13 cellular contexts compared by ENCODE assay signal in genomic region chr4:89022426-89023128, GRCh38.
"Had no signal": no experiment of that assay in that cellular context is flagged by ENCODE, and none has a peak within 500 bp of the region (broad histone marks: within the 10 kb centered on the region; RNA-seq: fewer than 3 reads in every experiment).

No MANE protein-coding gene starts in this region.

- H3K4me1 Mint-ChIP-seq: activated B cell treated with CpG ODN at 0.5 μM for 24 hours, immature natural killer cell had no signal

- H3K27ac Mint-ChIP-seq: activated B cell treated with CpG ODN at 0.5 μM for 24 hours; activated CD4-positive, alpha-beta T cell treated with anti-CD3 and anti-CD28 coated beads, Interleukin-2, amount 10 ng/mL, durations not matched to agents 7 days and 5 days; activated naive CD4-positive, alpha-beta T cell treated with anti-CD3 and anti-CD28 coated beads, Interleukin-2, amount 10 ng/mL, durations not matched to agents 7 days and 5 days; endodermal cell had no signal

- DNase-seq: activated B cell treated with CpG ODN at 0.5 μM for 24 hours; activated CD4-positive, alpha-beta T cell treated with anti-CD3 and anti-CD28 coated beads, Interleukin-2, amount 10 ng/mL, durations not matched to agents 7 days and 5 days; activated naive CD4-positive, alpha-beta T cell treated with anti-CD3 and anti-CD28 coated beads, Interleukin-2, amount 10 ng/mL, durations not matched to agents 7 days and 5 days; adrenal gland; brain microvascular endothelial cell; endodermal cell; gastrocnemius medialis; heart left ventricle; immature natural killer cell; right lobe of liver; stimulated activated CD4-positive, alpha-beta T cell treated with anti-CD3 and anti-CD28 coated beads, Interleukin-1b, Interleukin-23, amount 100 ng/mL, for 48 hours; T-helper 17 cell; tibial artery had no signal

- H3K27me3 Mint-ChIP-seq: activated B cell treated with CpG ODN at 0.5 μM for 24 hours; activated naive CD4-positive, alpha-beta T cell treated with anti-CD3 and anti-CD28 coated beads, Interleukin-2, amount 10 ng/mL, durations not matched to agents 7 days and 5 days; T-helper 17 cell had no signal

- H3K4me3 ChIP-seq: adrenal gland, gastrocnemius medialis, heart left ventricle, right lobe of liver, tibial artery had no signal

- ATAC-seq: gastrocnemius medialis, right lobe of liver, T-helper 17 cell had no signal

- H3K36me3 Mint-ChIP-seq: immature natural killer cell had no signal

- H3K9me3 Mint-ChIP-seq: activated B cell treated with CpG ODN at 0.5 μM for 24 hours; activated CD4-positive, alpha-beta T cell treated with anti-CD3 and anti-CD28 coated beads, Interleukin-2, amount 10 ng/mL, durations not matched to agents 7 days and 5 days; activated naive CD4-positive, alpha-beta T cell treated with anti-CD3 and anti-CD28 coated beads, Interleukin-2, amount 10 ng/mL, durations not matched to agents 7 days and 5 days; endodermal cell; immature natural killer cell had no signal

- H3K4me3 Mint-ChIP-seq: activated B cell treated with CpG ODN at 0.5 μM for 24 hours; activated CD4-positive, alpha-beta T cell treated with anti-CD3 and anti-CD28 coated beads, Interleukin-2, amount 10 ng/mL, durations not matched to agents 7 days and 5 days; activated naive CD4-positive, alpha-beta T cell treated with anti-CD3 and anti-CD28 coated beads, Interleukin-2, amount 10 ng/mL, durations not matched to agents 7 days and 5 days; endodermal cell; immature natural killer cell; T-helper 17 cell had no signal
